In genomic region chr22:23229646-23230045, GRCh38 we compare ENCODE assay signal across 17 cellular contexts. TPM values are rescaled to one million over a fixed set of nuclear protein-coding genes. Genes with fewer than 3 reads are reported as not detected.
DNase-seq lines count a peak whose midpoint lies in the region; ATAC-seq and TF ChIP-seq lines count a peak whose summit lies in the region.
"Had no signal": no experiment of that assay in that cellular context is flagged by ENCODE, and none has a peak within 500 bp of the region (broad histone marks: within the 10 kb centered on the region; RNA-seq: fewer than 3 reads in every experiment).

No MANE protein-coding gene starts in this region.

- peaks cover 51% of the 10 kb centered on the region for H3K36me3 Mint-ChIP-seq in activated T-cell treated with anti-CD3 and anti-CD28 coated beads, Interleukin-2, amount 50 U/mL, for 24 hours (ENCODE audit: low read depth)
- H3K36me3 Mint-ChIP-seq in T-cell (peaks cover 43% of the 10 kb centered on the region), chondrocyte (ENCODE audit: low read depth) (peaks cover 8% of the 10 kb centered on the region)

- peak overlapping the region; percentile 30 for H3K18ac ChIP-seq in trophoblast cell (ENCODE audit: low read length)

- peaks cover 28% of the 10 kb centered on the region for H3K79me2 ChIP-seq in trophoblast cell (ENCODE audit: control insufficient read depth, insufficient read depth, low read length, poor library complexity)

- no peak overlapping the region for H3K23ac ChIP-seq in trophoblast cell (ENCODE audit: low read length)

- no peak overlapping the region for H4K91ac ChIP-seq in trophoblast cell (ENCODE audit: low read depth, low read length)

- H3K14ac ChIP-seq in trophoblast cell (ENCODE audit: low read length): no peak overlapping the region

- H4K8ac ChIP-seq in trophoblast cell (ENCODE audit: low read depth, low read length): no peak overlapping the region

- H2BK12ac ChIP-seq in trophoblast cell (ENCODE audit: low read length): no peak overlapping the region

- H3K9ac ChIP-seq in iPS-15b (ENCODE audit: low read depth, low read length): peak overlapping the region; percentile 39
- no peak overlapping the region for H3K9ac ChIP-seq in trophoblast cell (ENCODE audit: low read length)
- H3K9ac ChIP-seq: BLaER1 treated with 17β-estradiol and CSF1 and Interleukin-3, amounts not matched to agents 10 nM and 100 nM; KMS-11 had no signal

- no peaks in the 10 kb centered on the region for H3K79me1 ChIP-seq in trophoblast cell (ENCODE audit: low read length)

- H3K27me3 ChIP-seq in iPS-15b (ENCODE audit: control insufficient read depth, insufficient read depth, low read length) (no peaks in the 10 kb centered on the region), trophoblast cell (ENCODE audit: insufficient read depth, low read length) (no peaks in the 10 kb centered on the region)
- H3K27me3 ChIP-seq: BLaER1 treated with 17β-estradiol and CSF1 and Interleukin-3, amounts not matched to agents 10 nM and 100 nM had no signal

- H3K4me3 ChIP-seq in iPS-15b (ENCODE audit: low read depth, low read length) (peak overlapping the region; percentile 27), trophoblast cell (ENCODE audit: low read depth, low read length) (no peak overlapping the region)
- H3K4me3 ChIP-seq: BLaER1 treated with 17β-estradiol and CSF1 and Interleukin-3, amounts not matched to agents 10 nM and 100 nM had no signal

- CTCF ChIA-PET in T-cell (lab: Charles Lee): interaction anchor here in 1 of 2 donors (1.0 kb wide), 1 partner anchor 49 kb away, joined by 3 read pairs; the partner anchor contains the start of gene BCR

- H2BK5ac ChIP-seq in trophoblast cell (ENCODE audit: low read depth, low read length, poor library complexity): no peak overlapping the region

- no peak overlapping the region for H3K27ac ChIP-seq in trophoblast cell (ENCODE audit: low read depth, low read length)
- H3K27ac ChIP-seq: BLaER1 treated with 17β-estradiol and CSF1 and Interleukin-3, amounts not matched to agents 10 nM and 100 nM; HL-60; KMS-11 had no signal

- WGBS in trophoblast cell (ENCODE audit: extremely low coverage, insufficient coverage, insufficient read length): no CpG with 5 or more reads among the region's 4 CpGs

- no peak overlapping the region for H2AK5ac ChIP-seq in trophoblast cell (ENCODE audit: low read length)

- no peak overlapping the region for H2AFZ ChIP-seq in trophoblast cell (ENCODE audit: insufficient read depth, low read length, poor library complexity)

- no peak overlapping the region for H4K12ac ChIP-seq in trophoblast cell (ENCODE audit: low read depth, low read length)

- POLR2A ChIA-PET in T-cell (lab: Charles Lee): interaction anchor here in 1 of 2 donors (0.9 kb wide), 1 partner anchor 11 kb away, joined by 3 read pairs; no protein-coding TSS in a partner anchor

- peaks cover 16% of the 10 kb centered on the region for H3K9me3 Mint-ChIP-seq in activated T-cell treated with anti-CD3 and anti-CD28 coated beads, Interleukin-2, amount 50 U/mL, for 24 hours
- H3K9me3 Mint-ChIP-seq in T-cell (peaks cover 6 to 18% (median 17%) of the 10 kb centered on the region in 3 donors), chondrocyte (ENCODE audit: low read depth) (peaks cover 13% of the 10 kb centered on the region)

- peak overlapping the region; percentile 21 for H3K4ac ChIP-seq in trophoblast cell (ENCODE audit: low read depth, low read length)

- H3K4me2 ChIP-seq in trophoblast cell (ENCODE audit: low read length): no peak overlapping the region
- H3K4me2 ChIP-seq: KMS-11 had no signal

- no peak for DNase-seq in activated T-cell treated with anti-CD3 and anti-CD28 coated beads, Interleukin-2, amount 50 U/mL, for 24 hours
- DNase-seq in activated T-cell treated with anti-CD3 and anti-CD28 coated beads, Interleukin-2, amount 50 U/mL, for 1 hour: no peak
- DNase-seq in T-cell: no peak
- DNase-seq in trophoblast cell: no peak
- DNase-seq in stimulated activated CD4-positive, alpha-beta T cell treated with anti-CD3 and anti-CD28 coated beads, Interleukin-4, amount 100 ng/mL, for 1 hour: no peak
- DNase-seq in chondrocyte (ENCODE audit: low spot score): no peak
- DNase-seq: 8988T; DMS53; NCI-H1092 treated with DMSO at 0.1 percent for 48 hours; NCI-H1694 treated with DMSO at 0.1 percent for 48 hours; NCI-H526 treated with DMSO at 0.1 percent for 48 hours; NK-92 treated with Interleukin-12 subunit alpha and Interleukin-12 subunit beta, amount 100 ng/mL, for 24 hours had no signal

- H3K9me3 ChIP-seq in iPS-15b (ENCODE audit: control insufficient read depth, insufficient read depth, low read length) (no peaks in the 10 kb centered on the region), trophoblast cell (ENCODE audit: insufficient read depth, low read depth, low read length) (no peaks in the 10 kb centered on the region)

- H3K4me1 Mint-ChIP-seq in activated T-cell treated with anti-CD3 and anti-CD28 coated beads, Interleukin-2, amount 50 U/mL, for 24 hours (ENCODE audit: low read depth): peaks cover 73% of the 10 kb centered on the region
- H3K4me1 Mint-ChIP-seq in T-cell: peaks cover 74 to 91% (median 75%) of the 10 kb centered on the region in 3 donors
- peaks cover 54% of the 10 kb centered on the region for H3K4me1 Mint-ChIP-seq in chondrocyte (ENCODE audit: low read depth)

- H3K4me3 Mint-ChIP-seq in activated T-cell treated with anti-CD3 and anti-CD28 coated beads, Interleukin-2, amount 50 U/mL, for 24 hours: no peak overlapping the region
- no peak overlapping the region for H3K4me3 Mint-ChIP-seq in T-cell
- no peak overlapping the region for H3K4me3 Mint-ChIP-seq in chondrocyte (ENCODE audit: unreplicated experiment)

- peak overlapping the region; percentile 12 for H3K27ac Mint-ChIP-seq in activated T-cell treated with anti-CD3 and anti-CD28 coated beads, Interleukin-2, amount 50 U/mL, for 24 hours
- peak overlapping the region; percentile 92 to 97 for H3K27ac Mint-ChIP-seq in T-cell
- H3K27ac Mint-ChIP-seq in chondrocyte (ENCODE audit: unreplicated experiment): no peak overlapping the region

- no peaks in the 10 kb centered on the region for H3K27me3 Mint-ChIP-seq in activated T-cell treated with anti-CD3 and anti-CD28 coated beads, Interleukin-2, amount 50 U/mL, for 24 hours
- H3K27me3 Mint-ChIP-seq in T-cell: no peaks in the 10 kb centered on the region
- H3K27me3 Mint-ChIP-seq in chondrocyte (ENCODE audit: low read depth): no peaks in the 10 kb centered on the region

- H2BK120ac ChIP-seq in trophoblast cell (ENCODE audit: insufficient read depth, low read length, poor library complexity): no peak overlapping the region

- TF ChIP-seq CTCF in chondrocyte (IDR thresholded peaks at IDR 0.05): no peak

- H3K36me3 ChIP-seq in iPS-15b (ENCODE audit: control insufficient read depth, insufficient read depth, low read length): peaks cover 3% of the 10 kb centered on the region
- peaks cover 0 to 13% of the 10 kb centered on the region in 2 experiments for H3K36me3 ChIP-seq in trophoblast cell (ENCODE audit: control insufficient read depth in 1 of 2, insufficient read depth in 2 of 2, low read length in 2 of 2)

- H3K4me1 ChIP-seq in iPS-15b (ENCODE audit: control insufficient read depth, insufficient read depth, low read length): peaks cover 23% of the 10 kb centered on the region
- peaks cover 6 to 14% of the 10 kb centered on the region in 2 experiments for H3K4me1 ChIP-seq in trophoblast cell (ENCODE audit: control insufficient read depth in 1 of 2, insufficient read depth in 2 of 2, low read length in 2 of 2)

- no peak for ATAC-seq in T-cell (replicated peaks in 1 of 4)
- ATAC-seq in GM18520 (IDR thresholded peaks at IDR 0.05; ENCODE audit: unreplicated experiment): no peak

RNA-seq across cellular contexts. Expression of gene BCR, which starts 49.3 kb away (rescaled TPM):
- 100 to 1,000 TPM in 1 of 5 donors, 10 to 100 TPM in 4; 74.6 to 103 (median 85.5) TPM for total RNA-seq in T-cell
- 49.8 and 53.0 TPM in 2 replicates for polyA plus RNA-seq in trophoblast cell (2013)
- total RNA-seq in chondrocyte: 28.4 to 44.5 TPM (median 30.0 TPM) in 3 replicates
